In the genomic region with DNA sequence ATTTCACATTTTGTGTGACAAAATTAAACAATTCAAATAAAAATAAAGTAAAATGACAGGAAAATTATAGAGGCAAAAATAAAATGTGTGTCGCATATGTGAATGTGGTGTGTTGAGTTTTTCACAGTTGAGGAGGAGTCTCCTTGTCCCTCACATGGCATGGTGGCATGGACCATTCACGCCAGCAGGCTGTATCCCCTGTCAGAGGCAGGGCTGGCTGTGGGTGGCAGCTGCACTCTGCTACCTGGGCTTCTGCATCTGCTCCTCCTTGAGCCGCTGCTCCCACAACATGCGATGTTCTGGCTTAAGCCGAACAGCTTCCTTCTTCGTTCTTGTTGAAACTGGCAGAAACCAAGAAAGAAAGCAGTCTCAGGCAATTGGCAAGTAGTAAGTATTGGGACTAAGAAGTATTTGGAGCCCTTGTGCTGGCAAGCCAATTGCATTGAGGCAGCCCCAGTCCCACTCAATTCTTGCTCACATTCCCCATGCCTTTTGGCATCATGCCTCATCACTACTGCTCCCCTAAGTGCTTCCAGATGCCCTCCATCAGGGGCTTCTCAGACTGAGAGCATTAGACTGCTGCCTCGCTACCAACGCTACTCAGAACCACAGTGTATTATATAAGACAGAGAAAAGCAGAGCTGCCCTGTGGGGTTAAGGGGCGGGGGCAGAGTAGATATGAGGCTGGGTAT, we compare ENCODE assay signal across 12 cellular contexts.
A peak's percentile ranks its signal among the peaks of the same experiment; 100 is the strongest.
DNase-seq lines count a peak whose midpoint lies in the region; ATAC-seq and TF ChIP-seq lines count a peak whose summit lies in the region.
"Had no signal": no experiment of that assay in that cellular context is flagged by ENCODE, and none has a peak within 500 bp of the region (broad histone marks: within the 10 kb centered on the region; RNA-seq: fewer than 3 reads in every experiment).

No MANE protein-coding gene starts in this region.

- H3K9me3 Mint-ChIP-seq in nephron, result no peaks in the 10 kb centered on the region
- H3K9me3 Mint-ChIP-seq: activated T-helper 2 cell treated with anti-CD3 and anti-CD28 coated beads, Interferon-gamma antibody, Interleukin-2, Interleukin-4, amounts not matched to agents 10 μg/mL and 5 μg/mL and 100 μg/mL, durations not matched to agents 14 hours and 24 hours and 36 hours; CD4-positive, alpha-beta T cell had no signal

- peak overlapping the region in 2 of 3 experiments; percentile 28 to 76 for H3K27ac Mint-ChIP-seq in nephron
- H3K27ac Mint-ChIP-seq: activated T-helper 2 cell treated with anti-CD3 and anti-CD28 coated beads, Interferon-gamma antibody, Interleukin-2, Interleukin-4, amounts not matched to agents 10 μg/mL and 5 μg/mL and 100 μg/mL, durations not matched to agents 14 hours and 24 hours and 36 hours; CD4-positive, alpha-beta T cell had no signal

- intact Hi-C loops in head of caudate nucleus (cut with DNase I), result loop anchor here (10.0 kb wide), 1 partner anchor 275 kb away; no protein-coding TSS in a partner anchor

- no peak for ATAC-seq in HG03039 (IDR thresholded peaks at IDR 0.05; ENCODE audit: unreplicated experiment)

- no peaks in the 10 kb centered on the region for H3K36me3 Mint-ChIP-seq in nephron (ENCODE audit: low read depth)

- H3K4me3 ChIP-seq in AG10803 (ENCODE audit: low read length) (peak overlapping the region; percentile 22), HFF-Myc (replicated peaks; ENCODE audit: low read depth, low read length) (no peak overlapping the region)
- H3K4me3 ChIP-seq: pancreas, thoracic aorta had no signal

- peaks cover 26% of the 10 kb centered on the region for H3K4me1 Mint-ChIP-seq in nephron

- no peaks in the 10 kb centered on the region for H3K27me3 Mint-ChIP-seq in nephron (ENCODE audit: low read depth)

- no peak for TF ChIP-seq CTCF in AG10803 (conservative IDR thresholded peaks at IDR 0.05; ENCODE audit: low read length)
- no peak for TF ChIP-seq CTCF in HFF-Myc (IDR thresholded peaks at IDR 0.05; ENCODE audit: low read depth, low read length, missing control alignments)
- TF ChIP-seq CTCF in nephron (IDR thresholded peaks at IDR 0.05; ENCODE audit: unreplicated experiment in 3 of 3), result no peak

- DNase-seq in AG10803 (ENCODE audit: low read depth), result peak; percentile 93
- DNase-seq in HFF-Myc (ENCODE audit: extremely low read depth, low read depth), result peak; percentile 87
- peak; percentile 36 for DNase-seq in epidermal melanocyte (ENCODE audit: insufficient read length, low spot score)
- no peak for DNase-seq in head of caudate nucleus
- DNase-seq in mesenteric fat pad (ENCODE audit: low spot score), result no peak
- DNase-seq: CD4-positive, alpha-beta T cell; foreskin melanocyte had no signal

- no peak overlapping the region for H3K4me3 Mint-ChIP-seq in nephron
- H3K4me3 Mint-ChIP-seq: CD4-positive, alpha-beta T cell had no signal

Comparison
In these comparisons a context has a peak if more than half of its experiments do, and no peak if none do; other contexts are left out.
1. DNase-seq: peak in AG10803 (single experiment), HFF-Myc (single experiment) and epidermal melanocyte (single experiment); none in head of caudate nucleus (0 of 42) and mesenteric fat pad (single experiment).